19 cellular contexts compared by ENCODE assay signal in genomic region chr2:217673555-217674088, GRCh38.
"Had no signal": no experiment of that assay in that cellular context is flagged by ENCODE, and none has a peak within 500 bp of the region (broad histone marks: within the 10 kb centered on the region; RNA-seq: fewer than 3 reads in every experiment).

No MANE protein-coding gene starts in this region.

- H3K36me3 ChIP-seq: brain microvascular endothelial cell, neural progenitor cell had no signal

- H3K27ac ChIP-seq: brain microvascular endothelial cell, hepatocyte, neural progenitor cell had no signal

- ATAC-seq: effector memory CD8-positive, alpha-beta T cell; left lobe of liver; naive thymus-derived CD8-positive, alpha-beta T cell had no signal

- H3K9me3 Mint-ChIP-seq: activated CD4-positive, alpha-beta memory T cell treated with anti-CD3 and anti-CD28 coated beads, Interleukin-2, amount 10 ng/mL, durations not matched to agents 7 days and 5 days; activated naive CD4-positive, alpha-beta T cell treated with anti-CD3 and anti-CD28 coated beads, Interleukin-2, amount 10 ng/mL, durations not matched to agents 7 days and 5 days had no signal

- H3K36me3 Mint-ChIP-seq: activated naive CD4-positive, alpha-beta T cell treated with anti-CD3 and anti-CD28 coated beads, Interleukin-2, amount 10 ng/mL, durations not matched to agents 7 days and 5 days; immature natural killer cell; naive thymus-derived CD8-positive, alpha-beta T cell; neural progenitor cell had no signal

- H3K4me3 Mint-ChIP-seq: activated B cell treated with CpG ODN at 0.5 μM for 24 hours; activated CD4-positive, alpha-beta memory T cell treated with anti-CD3 and anti-CD28 coated beads, Interleukin-2, amount 10 ng/mL, durations not matched to agents 7 days and 5 days; activated CD4-positive, alpha-beta T cell treated with anti-CD3 and anti-CD28 coated beads, Interleukin-2, amount 10 ng/mL, durations not matched to agents 24 days and 14 days; activated naive CD4-positive, alpha-beta T cell treated with anti-CD3 and anti-CD28 coated beads, Interleukin-2, amount 10 ng/mL, durations not matched to agents 7 days and 5 days; effector memory CD8-positive, alpha-beta T cell; immature natural killer cell; mesothelial cell of epicardium; naive thymus-derived CD8-positive, alpha-beta T cell; neural progenitor cell had no signal

- H3K4me1 ChIP-seq: neural progenitor cell had no signal

- H3K4me1 Mint-ChIP-seq: activated B cell treated with CpG ODN at 0.5 μM for 24 hours; activated CD4-positive, alpha-beta memory T cell treated with anti-CD3 and anti-CD28 coated beads, Interleukin-2, amount 10 ng/mL, durations not matched to agents 7 days and 5 days; activated CD4-positive, alpha-beta T cell treated with anti-CD3 and anti-CD28 coated beads, Interleukin-2, amount 10 ng/mL, durations not matched to agents 24 days and 14 days; activated naive CD4-positive, alpha-beta T cell treated with anti-CD3 and anti-CD28 coated beads, Interleukin-2, amount 10 ng/mL, durations not matched to agents 7 days and 5 days; immature natural killer cell; naive thymus-derived CD8-positive, alpha-beta T cell; neural progenitor cell had no signal

- H3K27ac Mint-ChIP-seq: activated B cell treated with CpG ODN at 0.5 μM for 24 hours; activated CD4-positive, alpha-beta memory T cell treated with anti-CD3 and anti-CD28 coated beads, Interleukin-2, amount 10 ng/mL, durations not matched to agents 7 days and 5 days; activated CD4-positive, alpha-beta T cell treated with anti-CD3 and anti-CD28 coated beads, Interleukin-2, amount 10 ng/mL, durations not matched to agents 24 days and 14 days; activated naive CD4-positive, alpha-beta T cell treated with anti-CD3 and anti-CD28 coated beads, Interleukin-2, amount 10 ng/mL, durations not matched to agents 7 days and 5 days; effector memory CD8-positive, alpha-beta T cell; immature natural killer cell; neural progenitor cell had no signal

- DNase-seq: activated B cell treated with CpG ODN at 0.5 μM for 24 hours; activated CD4-positive, alpha-beta memory T cell treated with anti-CD3 and anti-CD28 coated beads, Interleukin-2, amount 10 ng/mL, durations not matched to agents 7 days and 5 days; activated CD4-positive, alpha-beta T cell treated with anti-CD3 and anti-CD28 coated beads, Interleukin-2, amount 10 ng/mL, durations not matched to agents 24 days and 14 days; activated effector memory CD4-positive, alpha-beta T cell treated with anti-CD3 and anti-CD28 coated beads, Interleukin-2, amount 50 U/mL, for 16 hours; activated naive CD4-positive, alpha-beta T cell treated with anti-CD3 and anti-CD28 coated beads, Interleukin-2, amount 10 ng/mL, durations not matched to agents 7 days and 5 days; brain microvascular endothelial cell; caudate nucleus; effector memory CD8-positive, alpha-beta T cell; foreskin melanocyte; glutamatergic neuron; immature natural killer cell; naive thymus-derived CD8-positive, alpha-beta T cell; stimulated activated CD4-positive, alpha-beta T cell treated with anti-CD3 and anti-CD28 coated beads, Interleukin-2, amount 100 ng/mL, for 48 hours; stimulated activated naive CD4-positive, alpha-beta T cell; T-helper 9 cell had no signal

- H3K4me3 ChIP-seq: hepatocyte, neural progenitor cell had no signal

- H3K27me3 Mint-ChIP-seq: activated CD4-positive, alpha-beta memory T cell treated with anti-CD3 and anti-CD28 coated beads, Interleukin-2, amount 10 ng/mL, durations not matched to agents 7 days and 5 days; activated CD4-positive, alpha-beta T cell treated with anti-CD3 and anti-CD28 coated beads, Interleukin-2, amount 10 ng/mL, durations not matched to agents 24 days and 14 days; activated naive CD4-positive, alpha-beta T cell treated with anti-CD3 and anti-CD28 coated beads, Interleukin-2, amount 10 ng/mL, durations not matched to agents 7 days and 5 days; effector memory CD8-positive, alpha-beta T cell; naive thymus-derived CD8-positive, alpha-beta T cell had no signal

- H3K27me3 ChIP-seq: brain microvascular endothelial cell, hepatocyte, neural progenitor cell had no signal
